Comparison of ENCODE assay signal across 8 cellular contexts in the genomic region with DNA sequence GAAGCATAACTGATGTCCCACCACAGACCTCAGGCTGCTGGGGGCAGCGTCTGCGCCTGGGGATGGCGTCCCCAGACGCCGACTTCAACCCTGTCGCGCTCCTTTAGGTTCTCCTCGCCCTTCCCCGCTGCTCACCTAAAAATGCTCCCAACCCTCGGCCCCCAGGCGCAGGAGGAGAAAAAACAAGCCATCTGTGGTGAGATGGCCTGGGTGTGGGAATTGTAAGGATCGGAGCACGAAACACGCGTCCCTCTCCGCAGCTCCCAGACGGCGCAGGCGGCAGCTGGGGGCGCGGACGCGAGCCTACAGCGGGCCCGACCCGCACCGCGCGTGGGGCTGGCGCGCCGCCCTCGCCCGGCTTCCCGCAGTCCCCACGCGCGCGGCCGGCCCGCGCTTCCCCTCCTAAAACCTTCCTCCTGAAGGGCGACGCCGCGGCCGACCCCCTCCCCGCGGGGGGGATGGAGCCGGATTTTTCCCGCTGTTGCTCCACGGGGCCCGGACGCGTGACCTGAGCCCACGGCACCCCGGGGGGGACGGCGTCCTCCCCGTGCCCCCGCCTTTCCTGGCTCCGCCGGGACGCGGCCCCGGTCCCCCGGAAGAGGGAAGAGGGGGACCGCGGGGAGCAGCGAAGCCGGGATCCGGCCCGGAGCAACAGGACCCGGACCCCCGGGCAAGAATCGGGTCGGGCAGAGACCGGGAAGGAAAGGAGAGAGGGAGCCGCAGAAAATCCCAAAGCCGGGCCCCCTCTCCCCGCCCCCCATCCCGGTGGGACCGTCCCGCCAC. TPM values are rescaled to one million over a fixed set of nuclear protein-coding genes. Genes with fewer than 3 reads are reported as not detected.
DNase-seq lines count a peak whose midpoint lies in the region; ATAC-seq, FAIRE-seq and TF ChIP-seq lines count a peak whose summit lies in the region.

No MANE protein-coding gene starts in this region.

- TF ChIP-seq EP300 in K562 (IDR thresholded peaks at IDR 0.05; ENCODE audit: low read length) = no peak

- H3K36me3 ChIP-seq in SJCRH30 (0 out of 2 replicates have a peak, but pooled peaks cover 2% of the 10 kb centered on the region), K562 (ENCODE audit: control insufficient read depth, insufficient read depth, low read length) (no peaks in the 10 kb centered on the region), iPS-18a (ENCODE audit: control insufficient read depth, low read depth, low read length) (no peaks in the 10 kb centered on the region), skeletal muscle satellite cell (ENCODE audit: insufficient read depth, low read length) (no peaks in the 10 kb centered on the region)

- H3K4me2 ChIP-seq in K562 (ENCODE audit: insufficient read depth, low read length) (peak overlapping the region; percentile 80), skeletal muscle satellite cell (ENCODE audit: low read length) (peak overlapping the region; percentile 89)

- DNase-seq in ELF-1 (ENCODE audit: low read depth, low spot score) (peak; percentile 50), HEK293T (ENCODE audit: extremely low spot score) (peak; percentile 50), SJCRH30 (peak; percentile 41 to 57), K562 (ENCODE audit: extremely low read depth in 1 of 4, low spot score in 3 of 4) (peak in 3 of 4 experiments; percentile 21 to 29 (median 27)), RCC 7860 (ENCODE audit: low spot score) (no peak), SHP77 treated with DMSO at 0.1 percent for 48 hours (lab: John Stamatoyannopoulos, UW) (no peak)

- POLR2A ChIA-PET in HEK293T (lab: Yijun Ruan, JAX) (interaction anchor here (0.7 kb wide), 1 partner anchor 159 kb away, joined by 3 read pairs; no protein-coding TSS in a partner anchor), K562 (lab: Yijun Ruan, JAX) (interaction anchor here (0.6 kb wide), 2 partner anchors 8 to 16 kb away, joined by 3 read pairs; no protein-coding TSS in a partner anchor)

- H3K4me3 ChIP-seq in SJCRH30 = peak overlapping the region; percentile 97
- peak overlapping the region; percentile 62 for H3K4me3 ChIP-seq in K562
- peak overlapping the region; percentile 64 for H3K4me3 ChIP-seq in iPS-18a (ENCODE audit: low read length)
- peak overlapping the region; percentile 88 for H3K4me3 ChIP-seq in skeletal muscle satellite cell (ENCODE audit: low read length)

- peak overlapping the region; percentile 56 to 91 for H3K9ac ChIP-seq in K562 (ENCODE audit: insufficient read depth in 1 of 2, low read depth in 2 of 2, low read length in 2 of 2)
- H3K9ac ChIP-seq in iPS-18a (ENCODE audit: low read length) = peak overlapping the region; percentile 47
- H3K9ac ChIP-seq in skeletal muscle satellite cell (ENCODE audit: low read depth, low read length) = peak overlapping the region; percentile 81

- intact Hi-C loops in K562 (cut with micrococcal nuclease) = loop anchor here (2.0 to 5.0 kb wide), 2 partner anchors 55 to 68 kb away; no protein-coding TSS in a partner anchor

- no peak for TF ChIP-seq CTCF in K562 (IDR thresholded peaks at IDR 0.05 in 2 of 3, conservative IDR thresholded peaks at IDR 0.05 in 1 of 3; ENCODE audit: insufficient read depth in 2 of 3, low read depth in 1 of 3, low read length in 3 of 3)

- peaks cover 32% of the 10 kb centered on the region for H3K4me1 ChIP-seq in SJCRH30
- H3K4me1 ChIP-seq in K562 (replicated peaks in 1 of 2; ENCODE audit: control insufficient read depth in 2 of 2, insufficient read depth in 2 of 2, low read length in 2 of 2) = peaks cover 3 to 16% of the 10 kb centered on the region in 2 experiments; a peak in 3 of 5 replicates
- peaks cover 18% of the 10 kb centered on the region for H3K4me1 ChIP-seq in iPS-18a (ENCODE audit: control insufficient read depth, low read depth, low read length)
- peaks cover 38% of the 10 kb centered on the region for H3K4me1 ChIP-seq in skeletal muscle satellite cell (ENCODE audit: control insufficient read depth, insufficient read depth, low read length)

- BruUV-seq in K562 (replicated peaks; lab: Mats Ljungman, UMichigan) = no TSS peak

- no peaks in the 10 kb centered on the region for H3K27me3 ChIP-seq in SJCRH30
- no peaks in the 10 kb centered on the region for H3K27me3 ChIP-seq in K562 (ENCODE audit: control insufficient read depth in 2 of 2, insufficient read depth in 2 of 2, low read length in 2 of 2)
- H3K27me3 ChIP-seq in iPS-18a (ENCODE audit: control insufficient read depth, insufficient read depth, low read length) = peaks cover 29% of the 10 kb centered on the region
- no peaks in the 10 kb centered on the region for H3K27me3 ChIP-seq in skeletal muscle satellite cell (ENCODE audit: control insufficient read depth, insufficient read depth, low read length)

- WGBS in K562 (ENCODE audit: insufficient coverage, low coverage, missing lambda C conversion rate) = 37% methylated on average over 17 of the region's 84 CpGs

- H3K9me1 ChIP-seq in K562 (ENCODE audit: control insufficient read depth, insufficient read depth, low read length) = no peaks in the 10 kb centered on the region

- in situ Hi-C loops in K562 (cut with MboI) = no loop called here

- H4K20me1 ChIP-seq in K562 (replicated peaks; ENCODE audit: control insufficient read depth, insufficient read depth, low read length) = no peaks in the 10 kb centered on the region

- H3K79me2 ChIP-seq in K562 (ENCODE audit: control insufficient read depth, insufficient read depth, low read length) = peaks cover 40% of the 10 kb centered on the region

- H2AFZ ChIP-seq in K562 (ENCODE audit: low read depth, low read length) = peak overlapping the region; percentile 94

- ATAC-seq in K562 = peak; percentile 27

- H3K27ac ChIP-seq in SJCRH30 (peak overlapping the region; percentile 84), K562 (ENCODE audit: extremely low read depth, low read depth, low read length) (peak overlapping the region; percentile 64; the same call in 1 of the 3 replicates), iPS-18a (ENCODE audit: low read length) (no peak overlapping the region)

- H3K9me3 ChIP-seq in SJCRH30 (replicated peaks) (no peaks in the 10 kb centered on the region; the same call in 1 of the 2 replicates), K562 (replicated peaks; ENCODE audit: control insufficient read depth, insufficient read depth, low read depth, low read length) (no peaks in the 10 kb centered on the region), iPS-18a (ENCODE audit: control insufficient read depth, low read depth, low read length) (no peaks in the 10 kb centered on the region), skeletal muscle satellite cell (replicated peaks; ENCODE audit: low read length) (no peaks in the 10 kb centered on the region)

- no peak for TF ChIP-seq POLR2A in K562 (conservative IDR thresholded peaks at IDR 0.05)

- CTCF ChIA-PET in HEK293T (lab: Yijun Ruan, JAX) = interaction anchor here (0.7 to 0.9 kb wide), 2 partner anchors 22 to 82 kb away, joined by 3 read pairs; no protein-coding TSS in a partner anchor
- CTCF ChIA-PET in K562 (lab: Yijun Ruan, JAX; ENCODE audit: low intra/inter-chr PET ratio) = no interaction called here

- FAIRE-seq in K562 (lab: Jason Lieb, UNC) (no peak), RCC 7860 (lab: Jason Lieb, UNC) (no peak)

- TF ChIP-seq RAD21 in K562 (CRISPR knock-in tag; conservative IDR thresholded peaks at IDR 0.05 in 1 of 2, IDR thresholded peaks at IDR 0.05 in 1 of 2) = no peak

TF ChIP-seq in HEK293T, 16 proteins besides CTCF, POLR2A, EP300 and RAD21:
- TF ChIP-seq FOXM1 (IDR thresholded peaks at IDR 0.05; ENCODE audit: borderline replicate concordance) = peak; percentile 48; the same call in 1 of the 2 replicates
- no peak for TF ChIP-seq ELF4 (IDR thresholded peaks at IDR 0.05)
- 0 out of 2 replicates have a peak, but pooled peaks have one; percentile 25 for TF ChIP-seq LEF1 (IDR thresholded peaks at IDR 0.05; ENCODE audit: borderline replicate concordance)

TF ChIP-seq in K562, 482 proteins besides CTCF, POLR2A, EP300 and RAD21 (continues in another document):
- TF ChIP-seq SRF (CRISPR knock-in tag; IDR thresholded peaks at IDR 0.05) (no peak), SP1 (CRISPR knock-in tag; IDR thresholded peaks at IDR 0.05) (no peak), ZNF133 (CRISPR knock-in tag; IDR thresholded peaks at IDR 0.05) (no peak), SMARCA5 (IDR thresholded peaks at IDR 0.05) (no peak), ZNF184 (CRISPR knock-in tag; IDR thresholded peaks at IDR 0.05) (no peak), CHD4 (IDR thresholded peaks at IDR 0.05; ENCODE audit: insufficient read depth, insufficient replicate concordance, low read depth, low read length, poor library complexity, severe bottlenecking) (no peak)
- TF ChIP-seq, protein P1, sequence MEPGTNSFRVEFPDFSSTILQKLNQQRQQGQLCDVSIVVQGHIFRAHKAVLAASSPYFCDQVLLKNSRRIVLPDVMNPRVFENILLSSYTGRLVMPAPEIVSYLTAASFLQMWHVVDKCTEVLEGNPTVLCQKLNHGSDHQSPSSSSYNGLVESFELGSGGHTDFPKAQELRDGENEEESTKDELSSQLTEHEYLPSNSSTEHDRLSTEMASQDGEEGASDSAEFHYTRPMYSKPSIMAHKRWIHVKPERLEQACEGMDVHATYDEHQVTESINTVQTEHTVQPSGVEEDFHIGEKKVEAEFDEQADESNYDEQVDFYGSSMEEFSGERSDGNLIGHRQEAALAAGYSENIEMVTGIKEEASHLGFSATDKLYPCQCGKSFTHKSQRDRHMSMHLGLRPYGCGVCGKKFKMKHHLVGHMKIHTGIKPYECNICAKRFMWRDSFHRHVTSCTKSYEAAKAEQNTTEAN (CRISPR knock-in tag; IDR thresholded peaks at IDR 0.05) = no peak

RNA-seq across cellular contexts. Expression of a gene that starts 0.6 kb away (rescaled TPM):
- total RNA-seq in SJCRH30 (2014; rRNA removed; shearing (Covaris generic)) = 89.3 and 95.9 TPM in 2 replicates
- 25.7 and 90.9 TPM in 2 replicates for total RNA-seq in K562 (2011; cell fraction: chromatin; rRNA removed; ENCODE audit: low replicate concordance)
- 7.8 and 13.9 TPM in 2 replicates for total RNA-seq in K562 (2011; cell fraction: nucleolus; rRNA removed)
- total RNA-seq in K562 (2011; cell fraction: nucleoplasm; rRNA removed) = 39.1 and 61.2 TPM in 2 replicates
- total RNA-seq in K562 (2014; rRNA removed) (23.9 and 25.8 TPM in 2 replicates), K562 (2014; rRNA removed; fragmentation: Illumina TruSeq; extraction: Trizol) (26.5 and 35.5 TPM in 2 replicates), K562 (2015; rRNA removed; fragmentation: Illumina TruSeq; extraction: Trizol) (18.3 and 23.5 TPM in 2 replicates), K562 (2021) (31.1 and 32.6 TPM in 2 replicates)
- polyA plus RNA-seq in K562 (2011; rRNA removed) (20.5 and 20.9 TPM in 2 replicates), K562 (2014; fragmentation: Illumina TruSeq; extraction: Trizol) (53.6 and 54.5 TPM in 2 replicates), K562 (2014; fragmentation: Nextera tagmentation; extraction: Ambion mirVana) (10 to 100 TPM in 1 of 2 experiments, 1 to 10 TPM in 1; 5.1 to 12.2 TPM), K562 (2014; rRNA removed) (22.7 and 25.0 TPM in 2 replicates)
- polyA plus RNA-seq in K562 (2011; cell fraction: cytosol; rRNA removed) = 10.6 and 21.0 TPM in 2 replicates
- polyA plus RNA-seq in K562 (2011; cell fraction: nucleus; rRNA removed) = 25.7 and 33.2 TPM in 2 replicates
- 24.5 and 40.7 TPM in 2 replicates for polyA plus RNA-seq in K562 (2012)
- polyA minus RNA-seq in K562 (2011; rRNA and poly(A)+ RNA removed) = 34.2 and 38.4 TPM in 2 replicates
- polyA minus RNA-seq in K562 (2011; cell fraction: cytosol; rRNA and poly(A)+ RNA removed) = 15.0 and 19.6 TPM in 2 replicates
- polyA minus RNA-seq in K562 (2011; cell fraction: nucleus; rRNA and poly(A)+ RNA removed) = 22.5 and 41.9 TPM in 2 replicates
- 31.2 and 40.6 TPM in 2 replicates for total RNA-seq in skeletal muscle satellite cell (2012; rRNA removed)

Comparison
In these comparisons a context has a peak if more than half of its experiments do, and no peak if none do; other contexts are left out.
1. DNase-seq: peak in ELF-1 (single experiment), HEK293T (single experiment), SJCRH30 (2 of 2) and K562 (3 of 4); none in RCC 7860 (single experiment) and SHP77 treated with DMSO at 0.1 percent for 48 hours (single experiment).
2. Peak in every context shown above with its lines, with median percentiles within 50 percentile points of each other: H3K4me3 ChIP-seq and H3K9ac ChIP-seq.